1 cellular context compared by ENCODE assay signal in genomic region chr2:206457188-206457634, GRCh38.
A peak's percentile ranks its signal among the peaks of the same experiment; 100 is the strongest.
TF ChIP-seq lines count a peak whose summit lies in the region.

No MANE protein-coding gene starts in this region.

TF ChIP-seq in GM12878, 131 proteins besides CTCF, POLR2A, EP300 and RAD21 (continued from another document):
- TF ChIP-seq PKNOX1 (IDR thresholded peaks at IDR 0.05) (no peak), YY1 (IDR thresholded peaks at IDR 0.05; ENCODE audit: low read depth, low read length) (no peak), CBX3 (IDR thresholded peaks at IDR 0.05; ENCODE audit: borderline replicate concordance, low read depth) (no peak), USF2 (IDR thresholded peaks at IDR 0.05; ENCODE audit: borderline replicate concordance, low read depth, low read length) (no peak), FOXM1 (IDR thresholded peaks at IDR 0.05; ENCODE audit: low read depth, low read length) (peak; percentile 95), CHD2 (IDR thresholded peaks at IDR 0.05; ENCODE audit: borderline replicate concordance, low read depth, low read length) (peak; percentile 45; the same call in 1 of the 2 replicates), TBL1XR1 (IDR thresholded peaks at IDR 0.05; ENCODE audit: low read depth, low read length) (peak; percentile 51; the same call in 1 of the 2 replicates), RUNX3 (IDR thresholded peaks at IDR 0.05; ENCODE audit: low read length) (peak; percentile 99), EED (IDR thresholded peaks at IDR 0.05; ENCODE audit: low read depth) (peak; percentile 93), CHD4 (IDR thresholded peaks at IDR 0.05) (no peak), NFIC (IDR thresholded peaks at IDR 0.05; ENCODE audit: low read depth, low read length) (peak; percentile 97), GATAD2B (conservative IDR thresholded peaks at IDR 0.05; ENCODE audit: low read depth) (peak; percentile 59), CBFB (IDR thresholded peaks at IDR 0.05; ENCODE audit: low read depth) (peak; percentile 70; the same call in 1 of the 2 replicates), IRF4 (IDR thresholded peaks at IDR 0.05; ENCODE audit: low read depth, low read length) (0 out of 2 replicates have a peak, but pooled peaks have one; percentile 66), ZNF207 (IDR thresholded peaks at IDR 0.05; ENCODE audit: borderline replicate concordance) (no peak)
